ENCODE assay signal across 8 cellular contexts in the genomic region with DNA sequence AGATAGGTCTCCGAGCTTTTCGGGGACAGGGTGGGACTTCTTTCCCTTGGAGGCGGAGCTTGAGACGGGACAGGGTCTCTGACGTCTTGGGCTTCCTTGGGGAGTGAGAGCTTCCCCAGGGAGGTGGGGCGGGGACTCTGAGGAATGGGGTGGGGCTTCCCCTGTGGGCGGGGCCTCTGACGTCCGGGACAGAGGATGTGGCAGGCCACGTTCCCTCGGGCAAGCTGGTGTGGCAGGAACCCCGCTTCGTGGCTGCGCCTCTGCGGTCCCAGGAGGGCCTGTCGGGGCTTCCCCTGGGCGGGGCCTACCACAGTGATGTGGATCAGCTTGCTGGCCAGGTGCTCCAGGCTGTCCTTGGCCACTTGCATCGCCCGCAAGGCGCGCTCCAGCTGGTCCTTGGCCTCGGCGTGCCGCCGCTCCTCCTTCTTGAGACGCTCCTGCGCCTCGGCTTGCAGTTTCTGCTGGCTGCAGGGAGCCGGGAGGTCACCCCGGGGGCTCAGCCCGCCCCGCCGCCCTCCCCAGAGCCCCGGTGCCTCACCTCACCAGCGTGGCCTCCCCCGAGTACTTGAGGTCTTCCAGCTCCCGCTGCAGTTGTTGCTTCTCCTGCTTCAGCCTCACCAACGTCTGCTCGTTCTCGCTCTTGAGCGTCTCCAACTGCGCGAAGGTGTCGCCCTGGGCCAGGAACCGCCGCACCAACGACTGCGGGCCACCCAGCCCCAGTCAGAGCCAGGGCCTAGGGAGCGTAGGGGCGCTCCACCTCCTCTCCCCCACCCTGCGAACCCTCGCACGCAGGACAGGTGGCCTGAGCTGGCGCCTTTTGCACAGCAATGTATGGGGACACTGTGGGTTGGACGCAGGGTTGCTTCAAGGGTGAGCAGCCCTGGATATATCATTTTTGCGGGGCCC. TPM values are rescaled to one million over a fixed set of nuclear protein-coding genes. Genes with fewer than 3 reads are reported as not detected.
DNase-seq lines count a peak whose midpoint lies in the region.

No MANE protein-coding gene starts in this region.

- no peaks in the 10 kb centered on the region for H3K9me3 ChIP-seq in HUES48 (ENCODE audit: control insufficient read depth, insufficient read depth, low read length)
- H3K9me3 ChIP-seq in effector memory CD4-positive, alpha-beta T cell (ENCODE audit: control insufficient read depth, low read length): no peaks in the 10 kb centered on the region

- H3K36me3 ChIP-seq in HUES48 (ENCODE audit: control insufficient read depth, insufficient read depth, low read length): no peaks in the 10 kb centered on the region
- H3K36me3 ChIP-seq in effector memory CD4-positive, alpha-beta T cell (ENCODE audit: control insufficient read depth, insufficient read depth, low read length): no peaks in the 10 kb centered on the region

- H3K4me3 ChIP-seq in HUES48 (ENCODE audit: low read depth, low read length): peak overlapping the region; percentile 71
- peak overlapping the region; percentile 54 for H3K4me3 ChIP-seq in effector memory CD4-positive, alpha-beta T cell (ENCODE audit: insufficient read depth, low read depth, low read length, poor library complexity, severe bottlenecking)

- H3K4me1 ChIP-seq in HUES48 (ENCODE audit: control insufficient read depth, insufficient read depth, low read length): peaks cover 6% of the 10 kb centered on the region; the same call in 1 of the 2 replicates
- H3K4me1 ChIP-seq in effector memory CD4-positive, alpha-beta T cell (ENCODE audit: control insufficient read depth, insufficient read depth, low read length, poor library complexity, severe bottlenecking): peaks cover 46% of the 10 kb centered on the region

- no peak overlapping the region for H3K27ac ChIP-seq in HUES48 (ENCODE audit: low read depth, low read length)
- H3K27ac ChIP-seq in effector memory CD4-positive, alpha-beta T cell (ENCODE audit: insufficient read depth, low read length, poor library complexity, severe bottlenecking): no peak overlapping the region

- H3K27me3 ChIP-seq in HUES48 (ENCODE audit: control insufficient read depth, insufficient read depth, low read length): peaks cover 29% of the 10 kb centered on the region
- peaks cover 58% of the 10 kb centered on the region for H3K27me3 ChIP-seq in effector memory CD4-positive, alpha-beta T cell (replicated peaks; ENCODE audit: control insufficient read depth, insufficient read depth, low read length, poor library complexity, severe bottlenecking)

- DNase-seq in DMS 273 (lab: John Stamatoyannopoulos, UW; ENCODE audit: unreplicated experiment) (peak; percentile 61), DMS 273 treated with DMSO at 0.1 percent for 48 hours (lab: John Stamatoyannopoulos, UW) (no peak), mucosa of gallbladder (ENCODE audit: low spot score) (peak; percentile 84), HuH-7.5 (ENCODE audit: low spot score) (no peak)
- DNase-seq in activated CD4-positive, alpha-beta T cell treated with anti-CD3 and anti-CD28 coated beads, Interleukin-2, amount 50 U/mL, for 48 hours: peak; percentile 79 to 84
- DNase-seq in effector memory CD4-positive, alpha-beta T cell: peak; percentile 36 to 61 (median 57)
- peak; percentile 35 for DNase-seq in stimulated activated CD8-positive, alpha-beta memory T cell treated with anti-CD3 and anti-CD28 coated beads, Interleukin-7, amount 100 ng/mL, for 24 hours (ENCODE audit: low read depth)

- H3K9ac ChIP-seq in HUES48 (ENCODE audit: low read depth, low read length): no peak overlapping the region

RNA-seq across cellular contexts. Expression of a gene that starts 3.3 kb away (rescaled TPM):
- total RNA-seq in mucosa of gallbladder: 72.0 TPM

RNA-seq across cellular contexts. Expression of a gene that starts 12.5 kb away (rescaled TPM):
- total RNA-seq in mucosa of gallbladder: 1.4 TPM

RNA-seq across cellular contexts. Expression of a gene that starts 13.0 kb away (rescaled TPM):
- total RNA-seq in mucosa of gallbladder: 357 TPM

RNA-seq across cellular contexts. Expression of a gene that starts 38.3 kb away (rescaled TPM):
- 17.8 TPM for total RNA-seq in mucosa of gallbladder

RNA-seq across cellular contexts. Expression of a gene that starts 48.0 kb away (rescaled TPM):
- total RNA-seq in mucosa of gallbladder: 4.9 TPM

Comparison
In these comparisons a context has a peak if more than half of its experiments do, and no peak if none do; other contexts are left out.
1. DNase-seq: peak in DMS 273 (single experiment), activated CD4-positive, alpha-beta T cell treated with anti-CD3 and anti-CD28 coated beads, Interleukin-2, amount 50 U/mL, for 48 hours (2 of 2), effector memory CD4-positive, alpha-beta T cell (3 of 3), mucosa of gallbladder (single experiment) and stimulated activated CD8-positive, alpha-beta memory T cell treated with anti-CD3 and anti-CD28 coated beads, Interleukin-7, amount 100 ng/mL, for 24 hours (single experiment); none in DMS 273 treated with DMSO at 0.1 percent for 48 hours (single experiment) and HuH-7.5 (single experiment).